ENCODE assay signal across 11 cellular contexts in genomic region chr5:179914032-179914755, GRCh38. TPM values are rescaled to one million over a fixed set of nuclear protein-coding genes. Genes with fewer than 3 reads are reported as not detected.
DNase-seq lines count a peak whose midpoint lies in the region; ATAC-seq and TF ChIP-seq lines count a peak whose summit lies in the region.
"Had no signal": no experiment of that assay in that cellular context is flagged by ENCODE, and none has a peak within 500 bp of the region (broad histone marks: within the 10 kb centered on the region; RNA-seq: fewer than 3 reads in every experiment).

No MANE protein-coding gene starts in this region.

- no peaks in the 10 kb centered on the region for H4K20me1 ChIP-seq in OCI-LY7 (ENCODE audit: insufficient read depth, low read length)

- H3K9me3 ChIP-seq in OCI-LY7 (ENCODE audit: low read length) (no peaks in the 10 kb centered on the region), gastroesophageal sphincter (no peaks in the 10 kb centered on the region)
- H3K9me3 ChIP-seq: neutrophil had no signal

- peak overlapping the region; percentile 33; the same call in 1 of the 2 replicates for H2AFZ ChIP-seq in OCI-LY7 (ENCODE audit: low read length)

- no peaks in the 10 kb centered on the region for H3K36me3 Mint-ChIP-seq in activated CD8-positive, alpha-beta memory T cell treated with anti-CD3 and anti-CD28 coated beads, Interleukin-2, amount 10 ng/mL, durations not matched to agents 7 days and 5 days
- no peaks in the 10 kb centered on the region for H3K36me3 Mint-ChIP-seq in stimulated activated memory B cell treated with anti-CD40 and anti-IgM and Interleukin-4, amounts not matched to agents 10 μg/mL and 1 μg/mL and 100 μg/mL, for 72 hours
- no peaks in the 10 kb centered on the region for H3K36me3 Mint-ChIP-seq in glutamatergic neuron (ENCODE audit: unreplicated experiment)
- H3K36me3 Mint-ChIP-seq: activated naive CD8-positive, alpha-beta T cell treated with anti-CD3 and anti-CD28 coated beads, Interleukin-2, amount 10 ng/mL, durations not matched to agents 7 days and 5 days; IgD-negative memory B cell had no signal

- CTCF ChIA-PET in activated CD8-positive, alpha-beta memory T cell treated with anti-CD3 and anti-CD28 coated beads, Interleukin-2, amount 10 ng/mL, durations not matched to agents 7 days and 5 days (lab: Charles Lee), result interaction anchor here (0.7 to 0.9 kb wide), 2 partner anchors 112 to 122 kb away, joined by 3 read pairs; no protein-coding TSS in a partner anchor
- CTCF ChIA-PET in OCI-LY7 (lab: Charles Lee; ENCODE audit: unreplicated experiment), result no interaction called here

- no peaks in the 10 kb centered on the region for H3K9me2 ChIP-seq in OCI-LY7 (ENCODE audit: insufficient read depth, low read length)

- BruUV-seq in OCI-LY7 (replicated peaks; lab: Mats Ljungman, UMichigan), result no TSS peak

- peak; percentile 30 for ATAC-seq in activated CD8-positive, alpha-beta memory T cell treated with anti-CD3 and anti-CD28 coated beads, Interleukin-2, amount 10 ng/mL, durations not matched to agents 7 days and 5 days
- peak; percentile 50 for ATAC-seq in gastroesophageal sphincter
- ATAC-seq in stimulated activated memory B cell treated with anti-CD40 and anti-IgM and Interleukin-4, amounts not matched to agents 10 μg/mL and 1 μg/mL and 100 μg/mL, for 72 hours, result peak; percentile 62

- H3K36me3 ChIP-seq in OCI-LY7 (ENCODE audit: insufficient read depth, low read length) (no peaks in the 10 kb centered on the region), gastroesophageal sphincter (no peaks in the 10 kb centered on the region)
- H3K36me3 ChIP-seq: neutrophil had no signal

- DNase-seq in activated CD8-positive, alpha-beta memory T cell treated with anti-CD3 and anti-CD28 coated beads, Interleukin-2, amount 10 ng/mL, durations not matched to agents 7 days and 5 days, result no peak
- DNase-seq in activated CD8-positive, alpha-beta memory T cell treated with anti-CD3 and anti-CD28 coated beads, Interleukin-2, amount 50 U/mL, for 48 hours, result no peak
- peak; percentile 44 for DNase-seq in OCI-LY7 (ENCODE audit: low spot score)
- DNase-seq in glutamatergic neuron, result no peak
- DNase-seq in activated CD4-positive, alpha-beta T cell treated with anti-CD3 and anti-CD28 coated beads for 4 hours, result no peak
- DNase-seq in NCI-H2227 treated with DMSO at 0.1 percent for 48 hours (lab: John Stamatoyannopoulos, UW), result no peak
- DNase-seq: activated naive CD8-positive, alpha-beta T cell treated with anti-CD3 and anti-CD28 coated beads, Interleukin-2, amount 10 ng/mL, durations not matched to agents 7 days and 5 days had no signal

- H3K79me2 ChIP-seq in OCI-LY7 (ENCODE audit: insufficient read depth, low read depth, low read length), result no peaks in the 10 kb centered on the region

- TF ChIP-seq CTCF in OCI-LY7 (conservative IDR thresholded peaks at IDR 0.05; ENCODE audit: low read length) (no peak), gastroesophageal sphincter (IDR thresholded peaks at IDR 0.05) (no peak), glutamatergic neuron (IDR thresholded peaks at IDR 0.05; ENCODE audit: partially characterized antibody, unreplicated experiment) (no peak)

- no peaks in the 10 kb centered on the region for H3K27me3 ChIP-seq in gastroesophageal sphincter
- H3K27me3 ChIP-seq: neutrophil had no signal

- no peak overlapping the region for H3K4me3 Mint-ChIP-seq in activated CD8-positive, alpha-beta memory T cell treated with anti-CD3 and anti-CD28 coated beads, Interleukin-2, amount 10 ng/mL, durations not matched to agents 7 days and 5 days
- H3K4me3 Mint-ChIP-seq in stimulated activated memory B cell treated with anti-CD40 and anti-IgM and Interleukin-4, amounts not matched to agents 10 μg/mL and 1 μg/mL and 100 μg/mL, for 72 hours, result no peak overlapping the region
- H3K4me3 Mint-ChIP-seq in glutamatergic neuron (ENCODE audit: unreplicated experiment), result no peak overlapping the region
- H3K4me3 Mint-ChIP-seq: activated naive CD8-positive, alpha-beta T cell treated with anti-CD3 and anti-CD28 coated beads, Interleukin-2, amount 10 ng/mL, durations not matched to agents 7 days and 5 days had no signal

- H3K4me3 ChIP-seq in OCI-LY7 (ENCODE audit: low read depth, low read length, poor library complexity, severe bottlenecking), result no peak overlapping the region
- H3K4me3 ChIP-seq in gastroesophageal sphincter, result no peak overlapping the region

- TF ChIP-seq POLR2A in gastroesophageal sphincter (IDR thresholded peaks at IDR 0.05), result no peak

- H3K4me1 ChIP-seq in OCI-LY7 (ENCODE audit: insufficient read depth, low read length, poor library complexity, severe bottlenecking) (peaks cover 29% of the 10 kb centered on the region), gastroesophageal sphincter (no peaks in the 10 kb centered on the region)

- H3K27ac Mint-ChIP-seq in activated CD8-positive, alpha-beta memory T cell treated with anti-CD3 and anti-CD28 coated beads, Interleukin-2, amount 10 ng/mL, durations not matched to agents 7 days and 5 days, result no peak overlapping the region
- H3K27ac Mint-ChIP-seq in stimulated activated memory B cell treated with anti-CD40 and anti-IgM and Interleukin-4, amounts not matched to agents 10 μg/mL and 1 μg/mL and 100 μg/mL, for 72 hours, result peak overlapping the region; percentile 65
- H3K27ac Mint-ChIP-seq in glutamatergic neuron (ENCODE audit: unreplicated experiment), result no peak overlapping the region
- H3K27ac Mint-ChIP-seq: activated naive CD8-positive, alpha-beta T cell treated with anti-CD3 and anti-CD28 coated beads, Interleukin-2, amount 10 ng/mL, durations not matched to agents 7 days and 5 days had no signal

- no peak for TF ChIP-seq EP300 in gastroesophageal sphincter (IDR thresholded peaks at IDR 0.05)

- intact Hi-C loops in OCI-LY7 (cut with micrococcal nuclease; ENCODE audit: unreplicated experiment), result no loop called here

- no peak overlapping the region for H3K27ac ChIP-seq in OCI-LY7 (ENCODE audit: low read depth, low read length, poor library complexity, severe bottlenecking)
- H3K27ac ChIP-seq in gastroesophageal sphincter, result no peak overlapping the region
- H3K27ac ChIP-seq: neutrophil had no signal

- POLR2A ChIA-PET in OCI-LY7 (lab: Charles Lee), result interaction anchor here (0.7 to 1.3 kb wide), 4 partner anchors 9 to 103 kb away, joined by 3 to 4 read pairs (median 4); no protein-coding TSS in a partner anchor

- peaks cover 7% of the 10 kb centered on the region for H3K4me1 Mint-ChIP-seq in activated CD8-positive, alpha-beta memory T cell treated with anti-CD3 and anti-CD28 coated beads, Interleukin-2, amount 10 ng/mL, durations not matched to agents 7 days and 5 days
- peaks cover 42% of the 10 kb centered on the region for H3K4me1 Mint-ChIP-seq in stimulated activated memory B cell treated with anti-CD40 and anti-IgM and Interleukin-4, amounts not matched to agents 10 μg/mL and 1 μg/mL and 100 μg/mL, for 72 hours
- H3K4me1 Mint-ChIP-seq in glutamatergic neuron (ENCODE audit: low read depth, unreplicated experiment), result peaks cover 5% of the 10 kb centered on the region

- H3K27me3 Mint-ChIP-seq in activated CD8-positive, alpha-beta memory T cell treated with anti-CD3 and anti-CD28 coated beads, Interleukin-2, amount 10 ng/mL, durations not matched to agents 7 days and 5 days, result peaks cover 3% of the 10 kb centered on the region
- H3K27me3 Mint-ChIP-seq in stimulated activated memory B cell treated with anti-CD40 and anti-IgM and Interleukin-4, amounts not matched to agents 10 μg/mL and 1 μg/mL and 100 μg/mL, for 72 hours, result no peaks in the 10 kb centered on the region
- peaks cover 2% of the 10 kb centered on the region for H3K27me3 Mint-ChIP-seq in glutamatergic neuron (ENCODE audit: unreplicated experiment)

- H3K9me3 Mint-ChIP-seq in activated CD8-positive, alpha-beta memory T cell treated with anti-CD3 and anti-CD28 coated beads, Interleukin-2, amount 10 ng/mL, durations not matched to agents 7 days and 5 days (ENCODE audit: low read depth), result no peaks in the 10 kb centered on the region
- H3K9me3 Mint-ChIP-seq in stimulated activated memory B cell treated with anti-CD40 and anti-IgM and Interleukin-4, amounts not matched to agents 10 μg/mL and 1 μg/mL and 100 μg/mL, for 72 hours, result no peaks in the 10 kb centered on the region
- peaks cover 1% of the 10 kb centered on the region for H3K9me3 Mint-ChIP-seq in glutamatergic neuron (ENCODE audit: unreplicated experiment)
- H3K9me3 Mint-ChIP-seq: activated naive CD8-positive, alpha-beta T cell treated with anti-CD3 and anti-CD28 coated beads, Interleukin-2, amount 10 ng/mL, durations not matched to agents 7 days and 5 days; IgD-negative memory B cell had no signal

- 66% methylated on average over 5 to 6 of the region's 8 CpGs for WGBS in gastroesophageal sphincter (ENCODE audit: low coverage in 1 of 2), 2 donors

- no peak overlapping the region; the same call in 1 of the 2 replicates for H3K4me2 ChIP-seq in OCI-LY7 (ENCODE audit: low read length)

RNA-seq across cellular contexts. Expression of gene TBC1D9B, which starts 6.5 kb away (rescaled TPM):
- 10 to 100 TPM; 71.6 to 83.3 TPM for total RNA-seq in activated CD8-positive, alpha-beta memory T cell treated with anti-CD3 and anti-CD28 coated beads, Interleukin-2, amount 10 ng/mL, durations not matched to agents 7 days and 5 days
- total RNA-seq in OCI-LY7 (2014; rRNA removed; shearing (Covaris generic)), result 49.4 and 52.2 TPM in 2 replicates
- 93.6 and 106 TPM in 2 replicates for total RNA-seq in OCI-LY7 (2022)
- 100 to 1,000 TPM in 2 of 4 donors, 10 to 100 TPM in 2; 58.8 to 439 (median 212) TPM for total RNA-seq in gastroesophageal sphincter
- 81.8 TPM for total RNA-seq in glutamatergic neuron (ENCODE audit: unreplicated experiment)

RNA-seq across cellular contexts. Expression of gene MRNIP, which starts 55.6 kb away (rescaled TPM):
- 10 to 100 TPM; 20.2 to 21.4 TPM for total RNA-seq in activated CD8-positive, alpha-beta memory T cell treated with anti-CD3 and anti-CD28 coated beads, Interleukin-2, amount 10 ng/mL, durations not matched to agents 7 days and 5 days
- 76.2 and 78.7 TPM in 2 replicates for total RNA-seq in OCI-LY7 (2014; rRNA removed; shearing (Covaris generic))
- 70.5 and 76.5 TPM in 2 replicates for total RNA-seq in OCI-LY7 (2022)
- 10 to 100 TPM; 17.9 to 50.6 (median 34.3) TPM for total RNA-seq in gastroesophageal sphincter
- total RNA-seq in glutamatergic neuron (ENCODE audit: unreplicated experiment), result 60.2 TPM
